ENCODE assay signal across 15 cellular contexts in the genomic region with DNA sequence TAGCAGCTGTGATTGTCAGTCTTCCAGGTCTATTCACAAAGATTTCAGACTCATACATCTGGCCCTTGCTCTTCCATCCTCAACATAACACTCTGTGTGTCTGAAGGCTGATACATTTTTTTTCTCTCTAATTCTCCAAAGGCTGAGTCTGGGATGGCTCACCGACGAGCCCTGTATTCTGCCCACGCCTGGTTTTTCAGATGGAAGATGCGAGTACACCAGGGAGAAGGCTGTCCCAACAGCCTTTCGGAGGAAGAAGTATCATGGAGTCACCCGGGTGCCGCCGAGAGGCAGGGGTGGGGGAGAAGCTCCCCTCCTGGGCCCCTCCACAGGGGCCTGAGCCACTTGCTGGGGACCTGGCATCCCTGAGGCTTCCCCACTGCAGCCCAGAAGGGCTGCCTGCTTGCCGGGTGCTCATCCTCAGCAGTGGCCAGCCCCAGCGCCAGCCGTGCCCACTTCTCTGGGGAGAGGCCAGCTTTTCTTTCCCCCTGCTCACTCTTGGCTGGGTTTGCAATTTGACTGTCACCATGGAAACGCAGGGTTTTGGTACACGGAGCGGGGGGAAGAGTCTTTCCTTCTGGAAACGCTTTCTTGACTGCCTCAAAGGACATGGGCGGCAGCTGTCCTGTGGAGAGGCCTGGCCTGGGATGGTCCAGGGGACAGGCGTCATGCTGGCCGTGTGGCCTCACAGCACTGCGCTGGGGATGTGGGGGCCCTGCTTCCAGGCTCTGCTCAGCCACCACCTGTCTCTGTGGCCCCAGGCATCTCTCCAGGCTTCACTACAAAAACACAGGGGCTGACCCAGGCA. TPM values are rescaled to one million over a fixed set of nuclear protein-coding genes. Genes with fewer than 3 reads are reported as not detected.
DNase-seq lines count a peak whose midpoint lies in the region; ATAC-seq, FAIRE-seq and TF ChIP-seq lines count a peak whose summit lies in the region.
"Had no signal": no experiment of that assay in that cellular context is flagged by ENCODE, and none has a peak within 500 bp of the region (broad histone marks: within the 10 kb centered on the region; RNA-seq: fewer than 3 reads in every experiment).

No MANE protein-coding gene starts in this region.

- no peak for TF ChIP-seq EP300 in sigmoid colon (IDR thresholded peaks at IDR 0.05)

- peak; percentile 19 for DNase-seq in M059J (ENCODE audit: low read depth)
- peak in 19 of 61 donors; percentile 11 to 68 (median 24) for DNase-seq in caudate nucleus (lab: John Stamatoyannopoulos, UW)
- DNase-seq in left lung: peak; percentile 10 to 28
- peak; percentile 54 for DNase-seq in sigmoid colon
- no peak for DNase-seq in H54 (ENCODE audit: insufficient read length, low spot score)
- no peak for DNase-seq in NCI-H1105 (lab: John Stamatoyannopoulos, UW)
- DNase-seq: activated CD8-positive, alpha-beta T cell treated with anti-CD3 and anti-CD28 coated beads for 36 hours; CD4-positive, CD25-positive, alpha-beta regulatory T cell; DND-41; NCI-H524; stimulated activated CD4-positive, alpha-beta T cell treated with anti-CD3 and anti-CD28 coated beads, Interleukin-1b, Interleukin-23, amount 100 ng/mL, for 48 hours; testis had no signal

- H3K27ac ChIP-seq in caudate nucleus (ENCODE audit: low read depth, low read length) (peak overlapping the region; percentile 26), left lung (no peak overlapping the region), sigmoid colon (no peak overlapping the region)
- H3K27ac ChIP-seq: prostate gland, testis had no signal

- no peaks in the 10 kb centered on the region for H3K27me3 ChIP-seq in left lung
- H3K27me3 ChIP-seq in sigmoid colon: no peaks in the 10 kb centered on the region
- H3K27me3 ChIP-seq: testis had no signal

- H3K36me3 ChIP-seq in left lung: no peaks in the 10 kb centered on the region
- H3K36me3 ChIP-seq in sigmoid colon: no peaks in the 10 kb centered on the region
- H3K36me3 ChIP-seq: prostate gland had no signal

- no peaks in the 10 kb centered on the region for H3K9me3 ChIP-seq in left lung
- no peaks in the 10 kb centered on the region for H3K9me3 ChIP-seq in sigmoid colon
- H3K9me3 ChIP-seq: prostate gland, testis had no signal

- 75 to 86% methylated on average over 19 of the region's 19 CpGs for WGBS in sigmoid colon, 2 donors

- TF ChIP-seq POLR2A in sigmoid colon (IDR thresholded peaks at IDR 0.05) (no peak), H54 (IDR thresholded peaks at IDR 0.05; ENCODE audit: low read depth, low read length) (no peak)

- H3K4me3 ChIP-seq in left lung: no peak overlapping the region
- H3K4me3 ChIP-seq in sigmoid colon: no peak overlapping the region
- H3K4me3 ChIP-seq: prostate gland, testis had no signal

- TF ChIP-seq CTCF in left lung (IDR thresholded peaks at IDR 0.05) (no peak), sigmoid colon (IDR thresholded peaks at IDR 0.05) (no peak)

- no peak for ATAC-seq in left lung
- no peak for ATAC-seq in GM19395 (IDR thresholded peaks at IDR 0.05; ENCODE audit: unreplicated experiment)
- ATAC-seq: activated CD8-positive, alpha-beta T cell treated with anti-CD3 and anti-CD28 coated beads for 36 hours had no signal

- intact Hi-C loops in left lung (cut with DNase I) (no loop called here), sigmoid colon (cut with DNase I) (no loop called here)

- peaks cover 0 to 7% of the 10 kb centered on the region in 2 donors for H3K4me1 ChIP-seq in left lung
- no peaks in the 10 kb centered on the region for H3K4me1 ChIP-seq in sigmoid colon
- H3K4me1 ChIP-seq: prostate gland, testis had no signal

- FAIRE-seq in H54 (lab: Jason Lieb, UNC): no peak
- FAIRE-seq: RCC 7860 had no signal

RNA-seq across cellular contexts. Expression of a gene that starts 45.5 kb away (rescaled TPM):
- total RNA-seq in M059J (2014; rRNA removed; shearing (Covaris generic)): under 0.01 TPM in 1 of 2 replicates, not detected in the other
- 1 to 10 TPM; 2.4 to 6.9 TPM for total RNA-seq in left lung
- 10 to 100 TPM in 1 of 4 donors, 1 to 10 TPM in 3; 2.5 to 12.5 (median 6.9) TPM for total RNA-seq in sigmoid colon
- 1 to 10 TPM in 2 of 3 donors, under 1 TPM in 1; 0.46 to 7.4 (median 1.2) TPM for polyA plus RNA-seq in sigmoid colon
- total RNA-seq: activated CD8-positive, alpha-beta T cell treated with anti-CD3 and anti-CD28 coated beads for 36 hours; CD4-positive, CD25-positive, alpha-beta regulatory T cell had no signal
- polyA plus RNA-seq: CD4-positive, CD25-positive, alpha-beta regulatory T cell had no signal

Comparison
In these comparisons a context has a peak if more than half of its experiments do, and no peak if none do; other contexts are left out.
1. DNase-seq: peak in M059J (single experiment), left lung (2 of 2) and sigmoid colon (single experiment); none in H54 (single experiment) and NCI-H1105 (single experiment).